ENCODE assay signal across 13 cellular contexts in the genomic region with DNA sequence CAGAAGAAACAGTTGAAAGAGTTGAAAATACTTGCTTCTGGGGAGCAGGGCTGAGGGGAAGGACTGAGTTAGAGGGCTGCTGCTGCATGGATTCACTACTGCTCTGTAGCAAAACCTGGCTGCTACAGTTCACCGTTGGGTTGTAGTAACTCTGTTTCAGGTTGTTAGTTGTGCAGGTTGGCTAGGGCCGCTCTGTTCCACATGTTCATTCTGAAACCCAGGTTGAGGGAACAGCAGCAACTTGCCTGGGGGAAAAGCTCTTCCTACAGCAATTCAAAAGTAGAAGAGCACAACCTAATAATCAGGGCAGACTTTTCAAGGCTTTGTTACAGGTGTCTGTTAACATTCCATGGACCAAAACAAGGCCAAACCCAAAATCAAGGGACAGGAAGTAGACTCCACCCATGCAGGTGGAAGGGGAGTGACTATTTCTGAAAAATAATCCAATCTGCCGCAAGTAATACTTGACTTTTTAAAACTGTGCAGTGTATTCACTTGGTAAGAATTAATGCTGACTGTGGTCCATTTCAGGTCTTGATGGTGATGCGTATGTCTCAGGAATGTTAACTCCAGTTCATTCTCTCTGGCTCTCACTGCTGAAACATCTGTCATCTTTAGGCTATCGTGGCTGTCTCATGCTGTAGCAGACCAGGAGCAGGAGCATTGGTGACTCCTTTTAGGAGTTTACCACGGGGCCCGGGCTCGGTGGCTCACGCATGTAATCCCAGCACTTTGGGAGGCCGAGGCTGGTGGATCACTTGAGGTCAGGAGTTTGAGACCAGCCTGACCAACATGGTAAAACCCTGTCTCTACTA. TPM values are rescaled to one million over a fixed set of nuclear protein-coding genes. Genes with fewer than 3 reads are reported as not detected.
DNase-seq lines count a peak whose midpoint lies in the region; ATAC-seq and TF ChIP-seq lines count a peak whose summit lies in the region.
"Had no signal": no experiment of that assay in that cellular context is flagged by ENCODE, and none has a peak within 500 bp of the region (broad histone marks: within the 10 kb centered on the region; RNA-seq: fewer than 3 reads in every experiment).

No MANE protein-coding gene starts in this region.

- TF ChIP-seq CTCF in brain microvascular endothelial cell (IDR thresholded peaks at IDR 0.05; ENCODE audit: low read depth, low read length, missing control alignments), result no peak

- peak overlapping the region; percentile 38; the same call in 1 of the 2 replicates for H2AFZ ChIP-seq in Karpas-422 (ENCODE audit: low read length)

- H3K27me3 Mint-ChIP-seq in activated T-cell treated with anti-CD3 and anti-CD28 coated beads, Interleukin-2, amount 50 U/mL, for 24 hours, result no peaks in the 10 kb centered on the region

- H3K27ac ChIP-seq in Karpas-422 (ENCODE audit: low read length) (no peak overlapping the region), brain microvascular endothelial cell (no peak overlapping the region)
- H3K27ac ChIP-seq: gastroesophageal sphincter, left lung, neutrophil had no signal

- H3K36me3 ChIP-seq in Karpas-422 (ENCODE audit: insufficient read depth, low read length), result no peaks in the 10 kb centered on the region
- no peaks in the 10 kb centered on the region for H3K36me3 ChIP-seq in brain microvascular endothelial cell (replicated peaks)
- H3K36me3 ChIP-seq: gastroesophageal sphincter, left lung, neutrophil had no signal

- no peak for DNase-seq in activated T-cell treated with anti-CD3 and anti-CD28 coated beads, Interleukin-2, amount 50 U/mL, for 24 hours
- DNase-seq in activated T-cell treated with anti-CD3 and anti-CD28 coated beads for 4 hours (no peak), Karpas-422 (no peak), brain microvascular endothelial cell (peak; percentile 49), non-pigmented ciliary epithelial cell (ENCODE audit: low read depth) (peak; percentile 13), SIG-M5 (lab: John Stamatoyannopoulos, UW) (no peak)
- DNase-seq in activated CD4-positive, CD25-positive, alpha-beta regulatory T cell treated with anti-CD3 and anti-CD28 coated beads, Interleukin-2, amount 50 U/mL, for 72 hours, result no peak
- DNase-seq: activated naive CD4-positive, alpha-beta T cell treated with anti-CD3 and anti-CD28 coated beads, Interleukin-2, amount 50 U/mL, for 16 hours; dermis blood vessel endothelial cell; left lung had no signal

- no peak overlapping the region for H3K4me2 ChIP-seq in Karpas-422 (ENCODE audit: low read depth, low read length, poor library complexity, severe bottlenecking)

- H3K4me3 ChIP-seq in Karpas-422 (ENCODE audit: low read length) (no peak overlapping the region), brain microvascular endothelial cell (ENCODE audit: low read depth, low read length) (no peak overlapping the region)
- H3K4me3 ChIP-seq: gastroesophageal sphincter, left lung had no signal

- H3K9me2 ChIP-seq in Karpas-422 (replicated peaks; ENCODE audit: insufficient read depth, low read length), result no peaks in the 10 kb centered on the region

- peaks cover 53% of the 10 kb centered on the region for H3K4me1 Mint-ChIP-seq in activated T-cell treated with anti-CD3 and anti-CD28 coated beads, Interleukin-2, amount 50 U/mL, for 24 hours (ENCODE audit: low read depth)

- peak overlapping the region; percentile 28 for H3K4me3 Mint-ChIP-seq in activated T-cell treated with anti-CD3 and anti-CD28 coated beads, Interleukin-2, amount 50 U/mL, for 24 hours

- H3K79me2 ChIP-seq in Karpas-422 (ENCODE audit: low read length), result peaks cover 18% of the 10 kb centered on the region

- no peaks in the 10 kb centered on the region for H3K27me3 ChIP-seq in Karpas-422 (ENCODE audit: low read length)
- H3K27me3 ChIP-seq in brain microvascular endothelial cell (replicated peaks), result no peaks in the 10 kb centered on the region
- H3K27me3 ChIP-seq: gastroesophageal sphincter, left lung, neutrophil had no signal

- no peaks in the 10 kb centered on the region for H3K9me3 Mint-ChIP-seq in activated T-cell treated with anti-CD3 and anti-CD28 coated beads, Interleukin-2, amount 50 U/mL, for 24 hours

- peaks cover 14% of the 10 kb centered on the region for H3K4me1 ChIP-seq in Karpas-422 (ENCODE audit: low read length)

- H3K36me3 Mint-ChIP-seq in activated T-cell treated with anti-CD3 and anti-CD28 coated beads, Interleukin-2, amount 50 U/mL, for 24 hours (ENCODE audit: low read depth), result peaks cover 18% of the 10 kb centered on the region

- H3K9ac ChIP-seq in Karpas-422 (ENCODE audit: low read length), result no peak overlapping the region

- in situ Hi-C loops in brain microvascular endothelial cell (cut with HindIII; ENCODE audit: low pct_ligation_motif_present, low sequenced_read_pairs), result no loop called here

- H3K9me3 ChIP-seq in Karpas-422 (ENCODE audit: low read length), result no peaks in the 10 kb centered on the region
- H3K9me3 ChIP-seq: gastroesophageal sphincter, left lung, neutrophil had no signal

- ATAC-seq in GM21528 (IDR thresholded peaks at IDR 0.05; ENCODE audit: low FRiP score, unreplicated experiment), result no peak
- ATAC-seq: gastroesophageal sphincter, left lung had no signal

- peak overlapping the region; percentile 77 for H3K27ac Mint-ChIP-seq in activated T-cell treated with anti-CD3 and anti-CD28 coated beads, Interleukin-2, amount 50 U/mL, for 24 hours

- no peaks in the 10 kb centered on the region for H4K20me1 ChIP-seq in Karpas-422 (ENCODE audit: insufficient read depth, low read depth, low read length)

RNA-seq across cellular contexts. Expression of a gene that starts 5.1 kb away (rescaled TPM):
- 146 and 207 TPM in 2 replicates for total RNA-seq in Karpas-422 (2014; rRNA removed; shearing (Covaris generic); ENCODE audit: low replicate concordance)

RNA-seq across cellular contexts. Expression of a gene that starts 15.8 kb away (rescaled TPM):
- not detected in 2 replicates for total RNA-seq in Karpas-422 (2014; rRNA removed; shearing (Covaris generic); ENCODE audit: low replicate concordance)

Comparison
In these comparisons a context has a peak if more than half of its experiments do, and no peak if none do; other contexts are left out.
1. DNase-seq: peak in brain microvascular endothelial cell (single experiment) and non-pigmented ciliary epithelial cell (single experiment); none in activated T-cell treated with anti-CD3 and anti-CD28 coated beads, Interleukin-2, amount 50 U/mL, for 24 hours (single experiment), activated T-cell treated with anti-CD3 and anti-CD28 coated beads for 4 hours (single experiment), Karpas-422 (single experiment), activated CD4-positive, CD25-positive, alpha-beta regulatory T cell treated with anti-CD3 and anti-CD28 coated beads, Interleukin-2, amount 50 U/mL, for 72 hours (single experiment) and SIG-M5 (single experiment).